In genomic region chr6:145651988-145652387, GRCh38 we compare ENCODE assay signal across 20 cellular contexts.
A peak's percentile ranks its signal among the peaks of the same experiment; 100 is the strongest.
DNase-seq lines count a peak whose midpoint lies in the region; ATAC-seq, FAIRE-seq and TF ChIP-seq lines count a peak whose summit lies in the region.
"Had no signal": no experiment of that assay in that cellular context is flagged by ENCODE, and none has a peak within 500 bp of the region (broad histone marks: within the 10 kb centered on the region; RNA-seq: fewer than 3 reads in every experiment).

No MANE protein-coding gene starts in this region.

- H4K20me1 ChIP-seq in HepG2 (ENCODE audit: insufficient read depth, low read length), result no peaks in the 10 kb centered on the region
- H4K20me1 ChIP-seq: BLaER1 treated with 17β-estradiol and CSF1 and Interleukin-3, amounts not matched to agents 10 nM and 100 nM had no signal

- no peak for TF ChIP-seq POLR2A in HepG2 (IDR thresholded peaks at IDR 0.05; ENCODE audit: insufficient read depth in 1 of 2, low read depth in 2 of 2, low read length in 2 of 2)
- no peak for TF ChIP-seq POLR2A in right lobe of liver (IDR thresholded peaks at IDR 0.05)

- POLR2A ChIA-PET in HepG2 (lab: Yijun Ruan, JAX), result no interaction called here

- H3K79me2 ChIP-seq in HepG2 (ENCODE audit: insufficient read depth, low read length), result no peaks in the 10 kb centered on the region

- peak overlapping the region in 2 of 3 donors; percentile 27 to 29 for H3K4me3 ChIP-seq in liver (ENCODE audit: low read depth in 1 of 3, low read length in 3 of 3)
- no peak overlapping the region for H3K4me3 ChIP-seq in HepG2 (replicated peaks in 1 of 3; ENCODE audit: insufficient read depth in 1 of 3, low read depth in 2 of 3, low read length in 3 of 3)
- H3K4me3 ChIP-seq in right lobe of liver, result peak overlapping the region in 1 of 3 donors; percentile 19
- H3K4me3 ChIP-seq: A549; BLaER1 treated with 17β-estradiol and CSF1 and Interleukin-3, amounts not matched to agents 10 nM and 100 nM had no signal

- no peak for FAIRE-seq in HepG2 (lab: Jason Lieb, UNC)
- FAIRE-seq: A549, D721Med, G401.6, GM12891 had no signal

- H3K36me3 ChIP-seq in liver (ENCODE audit: control insufficient read depth in 4 of 4, insufficient read depth in 3 of 4, low read depth in 1 of 4, low read length in 3 of 4), result no peaks in the 10 kb centered on the region
- no peaks in the 10 kb centered on the region for H3K36me3 ChIP-seq in HepG2 (replicated peaks in 1 of 2; ENCODE audit: control insufficient read depth in 1 of 2, insufficient read depth in 2 of 2, low read length in 2 of 2)
- H3K36me3 ChIP-seq in right lobe of liver, result no peaks in the 10 kb centered on the region
- H3K36me3 ChIP-seq: BLaER1 treated with 17β-estradiol and CSF1 and Interleukin-3, amounts not matched to agents 10 nM and 100 nM had no signal

- TF ChIP-seq RAD21 in liver (IDR thresholded peaks at IDR 0.05), result no peak
- no peak for TF ChIP-seq RAD21 in HepG2 (CRISPR knock-in tag; IDR thresholded peaks at IDR 0.05)

- H3K27me3 ChIP-seq in liver (ENCODE audit: control insufficient read depth in 4 of 4, insufficient read depth in 4 of 4, low read length in 3 of 4) (no peaks in the 10 kb centered on the region), HepG2 (ENCODE audit: control insufficient read depth in 1 of 2, insufficient read depth in 2 of 2, low read length in 2 of 2) (no peaks in the 10 kb centered on the region), right lobe of liver (no peaks in the 10 kb centered on the region)
- H3K27me3 ChIP-seq: BLaER1 treated with 17β-estradiol and CSF1 and Interleukin-3, amounts not matched to agents 10 nM and 100 nM had no signal

- H3K27ac ChIP-seq in liver (ENCODE audit: low read depth in 1 of 2, low read length in 2 of 2) (peak overlapping the region in 1 of 2 donors; percentile 9), HepG2 (ENCODE audit: extremely low read length, insufficient read depth, low read length) (no peak overlapping the region), right lobe of liver (peak overlapping the region in 1 of 3 donors; percentile 24)
- H3K27ac ChIP-seq: 22Rv1; A549; BLaER1 treated with 17β-estradiol and CSF1 and Interleukin-3, amounts not matched to agents 10 nM and 100 nM; C4-2B had no signal

- H3K9ac ChIP-seq in liver (ENCODE audit: low read depth in 1 of 2, low read length in 2 of 2), result no peak overlapping the region
- no peak overlapping the region for H3K9ac ChIP-seq in HepG2 (ENCODE audit: insufficient read depth, low read depth, low read length)
- H3K9ac ChIP-seq: BLaER1 treated with 17β-estradiol and CSF1 and Interleukin-3, amounts not matched to agents 10 nM and 100 nM had no signal

- H3K4me2 ChIP-seq in HepG2 (ENCODE audit: low read depth, low read length), result no peak overlapping the region
- H3K4me2 ChIP-seq: A549; BLaER1 treated with 17β-estradiol and CSF1 and Interleukin-3, amounts not matched to agents 10 nM and 100 nM had no signal

- peaks cover 2 to 26% (median 8%) of the 10 kb centered on the region in 4 donors for H3K4me1 ChIP-seq in liver (ENCODE audit: control insufficient read depth in 4 of 4, insufficient read depth in 4 of 4, low read length in 3 of 4)
- no peaks in the 10 kb centered on the region for H3K4me1 ChIP-seq in HepG2 (ENCODE audit: insufficient read depth, low read length)
- peaks cover 0 to 10% (median 0%) of the 10 kb centered on the region in 4 donors for H3K4me1 ChIP-seq in right lobe of liver
- H3K4me1 ChIP-seq: A549, Caco-2 had no signal

- no peak for ATAC-seq in HepG2
- ATAC-seq in right lobe of liver, result peak in 3 of 4 donors; percentile 60 to 72 (median 63)
- no peak for ATAC-seq in HG03025 (IDR thresholded peaks at IDR 0.05; ENCODE audit: low FRiP score, unreplicated experiment)
- ATAC-seq: A549; CD8-positive, alpha-beta T cell had no signal

- 34% methylated on average over 2 of the region's 2 CpGs for WGBS in liver
- WGBS in HepG2 (ENCODE audit: low lambda C conversion rate), result 21% methylated on average over 2 of the region's 2 CpGs
- 32% methylated on average over 2 of the region's 2 CpGs for WGBS in right lobe of liver (ENCODE audit: insufficient coverage, low coverage, low lambda C conversion rate, missing lambda C conversion rate)

- no peak for TF ChIP-seq EP300 in HepG2 (IDR thresholded peaks at IDR 0.05; ENCODE audit: low read depth in 2 of 2, low read length in 2 of 2)
- TF ChIP-seq EP300 in HepG2 (CRISPR knock-in tag; IDR thresholded peaks at IDR 0.05; ENCODE audit: borderline replicate concordance), result no peak

- CTCF ChIA-PET in HepG2 (lab: Yijun Ruan, JAX; ENCODE audit: low intra/inter-chr PET ratio, low total read pairs), result no interaction called here

- no TSS peak for BruUV-seq in HepG2 (replicated peaks; lab: Mats Ljungman, UMichigan)

- intact Hi-C loops in HepG2 (cut with micrococcal nuclease; ENCODE audit: unreplicated experiment), result no loop called here
- intact Hi-C loops in right lobe of liver (cut with DNase I), result no loop called here

- DNase-seq in HepG2 (ENCODE audit: low spot score) (no peak), right lobe of liver (no peak), renal cortical epithelial cell (ENCODE audit: low read depth) (peak; percentile 35), NCI-H2081 (lab: John Stamatoyannopoulos, UW) (no peak)
- DNase-seq: AML-193; Caco-2; Calu3; CD4-positive, alpha-beta T cell; CD8-positive, alpha-beta T cell; DMS79 treated with DMSO at 0.1 percent for 48 hours; GF-D8 had no signal

- H3K9me3 ChIP-seq in liver (ENCODE audit: control insufficient read depth in 4 of 4, low read length in 3 of 4) (no peaks in the 10 kb centered on the region), HepG2 (ENCODE audit: low read length) (no peaks in the 10 kb centered on the region), right lobe of liver (no peaks in the 10 kb centered on the region)
- H3K9me3 ChIP-seq: A549; BLaER1 treated with 17β-estradiol and CSF1 and Interleukin-3, amounts not matched to agents 10 nM and 100 nM; Caco-2 had no signal

- H2AFZ ChIP-seq in HepG2 (ENCODE audit: low read length), result no peak overlapping the region

- in situ Hi-C loops in HepG2 (cut with HindIII; ENCODE audit: extremely low pct_ligation_motif_present, low pct_unique_long_range_greater_than_20kb), result no loop called here

- TF ChIP-seq CTCF in liver (IDR thresholded peaks at IDR 0.05; ENCODE audit: low read depth, low read length, missing input control) (no peak), HepG2 (CRISPR knock-in tag; IDR thresholded peaks at IDR 0.05) (no peak), right lobe of liver (IDR thresholded peaks at IDR 0.05) (no peak)

TF ChIP-seq in liver, 16 proteins besides CTCF, POLR2A, EP300 and RAD21:
- TF ChIP-seq JUND (IDR thresholded peaks at IDR 0.05) (no peak), GABPA (IDR thresholded peaks at IDR 0.05 in 1 of 2, conservative IDR thresholded peaks at IDR 0.05 in 1 of 2) (no peak)

TF ChIP-seq in HepG2, 621 proteins besides CTCF, POLR2A, EP300 and RAD21:
- TF ChIP-seq MAFG (CRISPR knock-in tag; IDR thresholded peaks at IDR 0.05) (no peak), RARA (CRISPR knock-in tag; IDR thresholded peaks at IDR 0.05) (no peak), ZNF121 (CRISPR knock-in tag; IDR thresholded peaks at IDR 0.05) (no peak), NFAT5 (CRISPR knock-in tag; IDR thresholded peaks at IDR 0.05) (no peak), MZF1 (CRISPR knock-in tag; IDR thresholded peaks at IDR 0.05; ENCODE audit: borderline replicate concordance) (no peak)

Comparison
In these comparisons a context has a peak if more than half of its experiments do, and no peak if none do; other contexts are left out.
1. H3K4me3 ChIP-seq: peak in liver (2 of 3); none in HepG2 (0 of 3).
2. ATAC-seq: peak in right lobe of liver (3 of 4); none in HepG2 (single experiment) and HG03025 (single experiment).